In the genomic region with DNA sequence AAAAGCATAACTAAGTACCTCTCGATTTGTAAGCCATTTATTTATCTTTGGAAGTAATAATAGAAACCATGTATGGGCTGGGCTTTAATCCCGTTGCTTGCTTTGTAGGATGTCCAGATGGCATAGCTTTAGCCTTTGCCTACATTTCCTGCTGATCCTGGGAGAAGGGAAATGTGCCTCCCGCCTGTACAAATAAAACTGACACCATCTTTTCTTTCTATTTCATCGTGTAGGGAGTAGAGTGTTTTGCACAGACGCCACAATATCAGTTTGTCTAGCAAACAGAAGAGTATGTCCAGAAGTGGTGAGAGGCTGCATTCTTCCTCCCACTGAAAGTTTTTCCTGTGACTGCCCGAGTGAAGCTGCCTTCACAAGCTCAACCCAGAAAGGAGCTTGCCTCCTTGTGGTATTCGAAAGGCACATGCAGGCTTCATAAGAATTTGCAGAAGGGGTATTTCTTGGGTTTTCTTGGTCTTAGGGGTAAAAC, we compare ENCODE assay signal across 9 cellular contexts.
A peak's percentile ranks its signal among the peaks of the same experiment; 100 is the strongest.
DNase-seq lines count a peak whose midpoint lies in the region; ATAC-seq and TF ChIP-seq lines count a peak whose summit lies in the region.
"Had no signal": no experiment of that assay in that cellular context is flagged by ENCODE, and none has a peak within 500 bp of the region (broad histone marks: within the 10 kb centered on the region; RNA-seq: fewer than 3 reads in every experiment).

No MANE protein-coding gene starts in this region.

- H3K4me1 ChIP-seq in RWPE2 (ENCODE audit: insufficient read depth, poor library complexity, severe bottlenecking), result no peaks in the 10 kb centered on the region

- H3K36me3 ChIP-seq in RWPE2 (ENCODE audit: low read depth), result peaks cover 10% of the 10 kb centered on the region

- H3K27me3 ChIP-seq in RWPE2 (ENCODE audit: insufficient read depth, poor library complexity, severe bottlenecking), result no peaks in the 10 kb centered on the region

- no peaks in the 10 kb centered on the region for H3K9me3 ChIP-seq in RWPE2 (ENCODE audit: severe bottlenecking)

- H3K27ac ChIP-seq in RWPE2 (ENCODE audit: poor library complexity, severe bottlenecking), result peak overlapping the region; percentile 8
- H3K27ac ChIP-seq: RWPE1 had no signal

- peak; percentile 57 for DNase-seq in ELR (ENCODE audit: low read depth)
- DNase-seq in RWPE2 (ENCODE audit: low spot score), result no peak
- DNase-seq in fibroblast of the conjunctiva (ENCODE audit: low read depth), result peak; percentile 17
- peak; percentile 61 for DNase-seq in pons (ENCODE audit: low spot score)
- DNase-seq in stimulated activated naive CD8-positive, alpha-beta T cell treated with anti-CD3 and anti-CD28 coated beads, Interleukin-15, Interleukin-2, amounts not matched to agents 100 U/mL and 50 U/mL, for 24 hours, result no peak
- no peak for DNase-seq in T-helper 1 cell

- peak; percentile 45; the same call in 2 of the 3 replicates for ATAC-seq in RWPE2 (ENCODE audit: low read depth)
- no peak for ATAC-seq in stimulated activated naive CD8-positive, alpha-beta T cell treated with anti-CD3 and anti-CD28 coated beads, Interleukin-15, Interleukin-2, amounts not matched to agents 100 U/mL and 50 U/mL, for 24 hours
- no peak for ATAC-seq in GM21737 (IDR thresholded peaks at IDR 0.05; ENCODE audit: unreplicated experiment)
- ATAC-seq in GM19351 (IDR thresholded peaks at IDR 0.05; ENCODE audit: unreplicated experiment), result no peak

- no peak overlapping the region for H3K4me3 ChIP-seq in RWPE2 (ENCODE audit: severe bottlenecking)

- no peak for TF ChIP-seq CTCF in RWPE2 (IDR thresholded peaks at IDR 0.05; ENCODE audit: poor library complexity, severe bottlenecking)

Comparison
In these comparisons a context has a peak if more than half of its experiments do, and no peak if none do; other contexts are left out.
1. DNase-seq: peak in ELR (single experiment), fibroblast of the conjunctiva (single experiment) and pons (single experiment); none in RWPE2 (single experiment), stimulated activated naive CD8-positive, alpha-beta T cell treated with anti-CD3 and anti-CD28 coated beads, Interleukin-15, Interleukin-2, amounts not matched to agents 100 U/mL and 50 U/mL, for 24 hours (single experiment) and T-helper 1 cell (0 of 5).